In genomic region chr2:101766871-101767739, GRCh38 we compare ENCODE assay signal across 8 cellular contexts.
A peak's percentile ranks its signal among the peaks of the same experiment; 100 is the strongest.
DNase-seq lines count a peak whose midpoint lies in the region; ATAC-seq and TF ChIP-seq lines count a peak whose summit lies in the region.

No MANE protein-coding gene starts in this region.

- H3K9me3 ChIP-seq in Panc1 (ENCODE audit: control insufficient read depth, insufficient read depth, low read depth, low read length) = no peaks in the 10 kb centered on the region

- no TSS peak for BruUV-seq in Panc1 (replicated peaks; lab: Mats Ljungman, UMichigan)

- TF ChIP-seq CTCF in Panc1 (IDR thresholded peaks at IDR 0.05) (no peak), fibroblast of mammary gland (conservative IDR thresholded peaks at IDR 0.05; ENCODE audit: control insufficient read depth, insufficient read depth, low read depth, low read length) (no peak)

- DNase-seq in Daoy (ENCODE audit: low read depth) (peak; percentile 90), Panc1 (ENCODE audit: low read depth, low spot score) (no peak), fibroblast of mammary gland (ENCODE audit: low read depth) (peak; percentile 89), renal cortical epithelial cell (ENCODE audit: low read depth) (peak; percentile 92), NCI-H1048 (lab: John Stamatoyannopoulos, UW) (no peak), 8988T (no peak)

- no peaks in the 10 kb centered on the region for H3K36me3 ChIP-seq in Panc1 (ENCODE audit: control insufficient read depth, insufficient read depth, low read length)

- no peaks in the 10 kb centered on the region for H3K27me3 ChIP-seq in Panc1 (ENCODE audit: control insufficient read depth, insufficient read depth, low read length)

- in situ Hi-C loops in Panc1 (cut with HindIII; ENCODE audit: low pct_unique_long_range_greater_than_20kb, low sequenced_read_pairs) = no loop called here

- ATAC-seq in Panc1 (peak; percentile 52), HG02885 (IDR thresholded peaks at IDR 0.05; ENCODE audit: poor library complexity, unreplicated experiment) (no peak), GM18502 (IDR thresholded peaks at IDR 0.05; ENCODE audit: poor library complexity, unreplicated experiment) (no peak)

- H3K4me1 ChIP-seq in Panc1 (ENCODE audit: control insufficient read depth, insufficient read depth, low read length) = peaks cover 49% of the 10 kb centered on the region

- H3K27ac ChIP-seq in Panc1 (ENCODE audit: low read length) = peak overlapping the region; percentile 49; the same call in 1 of the 2 replicates

- POLR2A ChIA-PET in Panc1 (lab: Charles Lee) = interaction anchor here (1.4 kb wide), 1 partner anchor 13 kb away, joined by 5 read pairs; no protein-coding TSS in a partner anchor

- H3K4me3 ChIP-seq in Panc1 (ENCODE audit: low read depth in 2 of 2, low read length in 2 of 2) (no peak overlapping the region), fibroblast of mammary gland (ENCODE audit: control insufficient read depth, low read depth, low read length) (no peak overlapping the region)

- intact Hi-C loops in Panc1 (cut with micrococcal nuclease; ENCODE audit: unreplicated experiment) = no loop called here

- CTCF ChIA-PET in Panc1 (lab: Charles Lee) = interaction anchor here (1.9 kb wide), 1 partner anchor 64 kb away, joined by 5 read pairs; no protein-coding TSS in a partner anchor

Comparison
In these comparisons a context has a peak if more than half of its experiments do, and no peak if none do; other contexts are left out.
1. DNase-seq: peak in Daoy (single experiment), fibroblast of mammary gland (single experiment) and renal cortical epithelial cell (single experiment); none in Panc1 (single experiment), NCI-H1048 (single experiment) and 8988T (single experiment).